Comparison of ENCODE assay signal across 8 cellular contexts in the genomic region with DNA sequence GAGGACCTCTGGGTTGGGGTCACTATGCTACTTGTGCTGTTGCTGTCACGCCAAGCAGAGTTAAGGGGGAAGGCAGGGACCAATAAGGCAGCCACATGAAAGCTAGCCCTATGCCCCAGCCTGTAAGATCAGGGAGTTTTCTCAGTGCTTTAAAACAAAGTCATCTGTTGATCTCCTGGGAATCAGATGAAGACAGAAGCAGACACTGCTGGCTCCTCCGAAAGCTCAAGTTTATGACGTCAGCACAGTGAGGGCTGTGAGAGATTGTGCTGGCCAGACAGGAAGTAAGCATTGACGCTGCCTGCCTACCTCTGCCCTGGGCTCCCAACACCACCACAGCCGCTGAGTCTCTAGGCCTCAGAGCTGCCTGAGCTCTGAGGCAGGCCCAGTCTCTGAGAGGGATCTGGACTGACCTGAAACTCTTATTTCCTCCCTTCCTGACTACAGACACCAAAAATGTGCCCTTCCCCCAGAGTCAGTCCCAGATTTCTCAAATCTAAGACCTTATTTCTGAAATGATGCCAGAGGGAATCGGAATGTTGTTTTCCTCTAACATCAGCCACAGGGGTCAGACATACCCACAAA.
A peak's percentile ranks its signal among the peaks of the same experiment; 100 is the strongest.
DNase-seq lines count a peak whose midpoint lies in the region; ATAC-seq and TF ChIP-seq lines count a peak whose summit lies in the region.

No MANE protein-coding gene starts in this region.

- no peak for TF ChIP-seq CTCF in BE2C (IDR thresholded peaks at IDR 0.05; ENCODE audit: low read depth, low read length)
- no peak for TF ChIP-seq CTCF in endothelial cell (IDR thresholded peaks at IDR 0.05; ENCODE audit: unreplicated experiment)
- TF ChIP-seq CTCF in omental fat pad (IDR thresholded peaks at IDR 0.05): no peak
- TF ChIP-seq CTCF in transverse colon (IDR thresholded peaks at IDR 0.05): no peak

- DNase-seq in BE2C (peak; percentile 32), endothelial cell (ENCODE audit: low spot score) (no peak), omental fat pad (ENCODE audit: low spot score) (no peak), transverse colon (peak; percentile 48), DMS153 treated with DMSO at 0.1 percent for 48 hours (lab: John Stamatoyannopoulos, UW; ENCODE audit: unreplicated experiment) (no peak), LoVo (ENCODE audit: low spot score) (no peak)
- peak; percentile 51 for DNase-seq in activated CD4-positive, alpha-beta T cell treated with anti-CD3 and anti-CD28 coated beads, Interleukin-2, amount 50 U/mL, for 1 hour

- H3K27me3 ChIP-seq in BE2C (no peaks in the 10 kb centered on the region), transverse colon (no peaks in the 10 kb centered on the region)

- TF ChIP-seq EP300 in transverse colon (IDR thresholded peaks at IDR 0.05; ENCODE audit: low read depth): no peak

- H3K36me3 ChIP-seq in BE2C (peaks cover under 1% of the 10 kb centered on the region; the same call in 1 of the 2 replicates), transverse colon (no peaks in the 10 kb centered on the region)

- 40 to 67% methylated on average over 1 to 6 of the region's 6 CpGs for WGBS in transverse colon (ENCODE audit: low coverage in 1 of 2), 2 donors

- H3K36me3 Mint-ChIP-seq in endothelial cell (ENCODE audit: low read depth, unreplicated experiment): peaks cover 3% of the 10 kb centered on the region

- H3K9me3 ChIP-seq in BE2C (no peaks in the 10 kb centered on the region), transverse colon (no peaks in the 10 kb centered on the region)

- peaks cover 4% of the 10 kb centered on the region for H3K27me3 Mint-ChIP-seq in endothelial cell (ENCODE audit: unreplicated experiment)

- TF ChIP-seq POLR2A in transverse colon (IDR thresholded peaks at IDR 0.05): no peak

- no peaks in the 10 kb centered on the region for H3K4me1 ChIP-seq in BE2C
- peaks cover 0 to 21% (median 15%) of the 10 kb centered on the region in 4 donors for H3K4me1 ChIP-seq in transverse colon

- in situ Hi-C loops in transverse colon (cut with MboI; ENCODE audit: low pct_ligation_motif_present in 1 of 4, low pct_unique_long_range_greater_than_20kb in 1 of 4, low sequenced_read_pairs in 3 of 4): no loop called here

- no peak overlapping the region for H3K4me3 Mint-ChIP-seq in endothelial cell (ENCODE audit: unreplicated experiment)

- intact Hi-C loops in transverse colon (cut with DNase I; ENCODE audit: low total_unique reads): no loop called here

- peak overlapping the region; percentile 40 to 56 (median 54) for H3K27ac ChIP-seq in transverse colon

- H3K4me3 ChIP-seq in BE2C (ENCODE audit: low read depth, low read length) (no peak overlapping the region), transverse colon (no peak overlapping the region)

- ATAC-seq in HG03095 (IDR thresholded peaks at IDR 0.05; ENCODE audit: unreplicated experiment): peak; percentile 57
- peak; percentile 89 for ATAC-seq in omental fat pad (ENCODE audit: low FRiP score)

- H3K4me1 Mint-ChIP-seq in endothelial cell (ENCODE audit: unreplicated experiment): peaks cover 21% of the 10 kb centered on the region

- no peaks in the 10 kb centered on the region for H3K9me3 Mint-ChIP-seq in endothelial cell (ENCODE audit: unreplicated experiment)

- peak overlapping the region; percentile 12 for H3K27ac Mint-ChIP-seq in endothelial cell (ENCODE audit: unreplicated experiment)

Comparison
In these comparisons a context has a peak if more than half of its experiments do, and no peak if none do; other contexts are left out.
1. DNase-seq: peak in BE2C (single experiment), activated CD4-positive, alpha-beta T cell treated with anti-CD3 and anti-CD28 coated beads, Interleukin-2, amount 50 U/mL, for 1 hour (single experiment) and transverse colon (single experiment); none in endothelial cell (single experiment), omental fat pad (single experiment), DMS153 treated with DMSO at 0.1 percent for 48 hours (single experiment) and LoVo (single experiment).